9 cellular contexts compared by ENCODE assay signal in the genomic region with DNA sequence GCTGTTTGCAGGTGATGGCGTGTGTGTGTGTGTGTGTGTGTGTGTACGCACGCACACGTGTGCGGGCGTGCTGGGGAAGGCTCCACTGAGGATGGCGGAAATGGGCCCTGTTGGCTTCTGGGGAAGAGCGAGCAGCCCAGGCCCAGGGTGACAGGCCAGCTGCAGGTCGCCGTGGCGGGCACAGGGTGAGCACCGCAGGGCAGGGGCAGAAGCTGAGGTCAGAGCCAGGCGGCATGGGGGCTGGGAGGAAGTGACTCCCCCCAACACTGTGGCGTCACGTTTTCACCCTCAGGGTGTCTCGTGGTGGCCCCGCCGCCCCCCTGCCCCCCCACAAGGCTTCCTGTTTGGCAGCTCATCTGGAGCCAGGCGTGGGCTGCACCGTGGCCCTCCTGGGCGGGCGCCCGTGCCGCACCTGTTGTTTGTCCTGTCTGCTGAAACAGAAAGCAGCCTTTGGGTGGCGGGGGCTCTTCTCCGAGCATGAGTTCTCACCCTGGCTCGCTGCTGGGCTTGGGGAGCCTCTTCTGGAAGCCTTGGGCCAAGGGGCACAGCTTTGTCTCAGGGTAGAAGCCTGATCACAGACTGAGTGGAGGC. TPM values are rescaled to one million over a fixed set of nuclear protein-coding genes. Genes with fewer than 3 reads are reported as not detected.
A peak's percentile ranks its signal among the peaks of the same experiment; 100 is the strongest.
DNase-seq lines count a peak whose midpoint lies in the region; ATAC-seq and TF ChIP-seq lines count a peak whose summit lies in the region.
"Had no signal": no experiment of that assay in that cellular context is flagged by ENCODE, and none has a peak within 500 bp of the region (broad histone marks: within the 10 kb centered on the region; RNA-seq: fewer than 3 reads in every experiment).

No MANE protein-coding gene starts in this region.

- H3K9me2 ChIP-seq in PC-9 (ENCODE audit: insufficient read depth) = no peaks in the 10 kb centered on the region

- peaks cover 25% of the 10 kb centered on the region for H3K4me1 Mint-ChIP-seq in WTC11

- 0 out of 2 replicates have a peak, but pooled peaks cover 4% of the 10 kb centered on the region for H4K20me1 ChIP-seq in PC-9 (ENCODE audit: insufficient read depth)

- H3K4me2 ChIP-seq in PC-9 = no peak overlapping the region

- H3K4me1 ChIP-seq in colonic mucosa (peaks cover 34% of the 10 kb centered on the region), rectal smooth muscle tissue (ENCODE audit: control insufficient read depth, insufficient read depth, low read length) (peaks cover 83% of the 10 kb centered on the region), uterus (peaks cover 0 to 37% of the 10 kb centered on the region in 2 donors), PC-9 (replicated peaks; ENCODE audit: insufficient read depth) (no peaks in the 10 kb centered on the region)

- peaks cover 53% of the 10 kb centered on the region for H3K36me3 Mint-ChIP-seq in WTC11

- H3K4me3 Mint-ChIP-seq in WTC11 = no peak overlapping the region

- H3K27ac ChIP-seq in colonic mucosa (peak overlapping the region; percentile 16), rectal smooth muscle tissue (ENCODE audit: low read depth, low read length) (peak overlapping the region; percentile 90), uterus (peak overlapping the region; percentile 78 to 83), PC-9 (no peak overlapping the region)
- H3K27ac ChIP-seq: VCaP had no signal

- no TSS peak for BruUV-seq in PC-9 (replicated peaks; lab: Mats Ljungman, UMichigan)

- H3K9ac ChIP-seq in colonic mucosa (ENCODE audit: low read depth in 2 of 2, low read length in 2 of 2) (peak overlapping the region; percentile 58 to 66), rectal smooth muscle tissue (ENCODE audit: low read length) (peak overlapping the region; percentile 50)

- H3K9me3 Mint-ChIP-seq in WTC11 = no peaks in the 10 kb centered on the region

- no peaks in the 10 kb centered on the region for H3K9me3 ChIP-seq in colonic mucosa
- H3K9me3 ChIP-seq in uterus = no peaks in the 10 kb centered on the region
- no peaks in the 10 kb centered on the region for H3K9me3 ChIP-seq in PC-9 (ENCODE audit: insufficient read depth, low read depth)

- H2AFZ ChIP-seq in PC-9 = no peak overlapping the region

- peak; percentile 74 for ATAC-seq in GM19324 (IDR thresholded peaks at IDR 0.05; ENCODE audit: low FRiP score, unreplicated experiment)
- peak; percentile 63 for ATAC-seq in HG03175 (IDR thresholded peaks at IDR 0.05; ENCODE audit: unreplicated experiment)
- no peak for ATAC-seq in WTC11

- POLR2A ChIA-PET in WTC11 (lab: Charles Lee) (no interaction called here), PC-9 (lab: Charles Lee; ENCODE audit: unreplicated experiment) (no interaction called here)

- peak overlapping the region; percentile 85 for H3K27ac Mint-ChIP-seq in WTC11

- no peak for TF ChIP-seq POLR2A in uterus (IDR thresholded peaks at IDR 0.05)

- intact Hi-C loops in colonic mucosa (cut with DNase I) (no loop called here), uterus (cut with DNase I; ENCODE audit: low total_unique reads) (loop anchor here (5.0 kb wide), 1 partner anchor 94 kb away; no protein-coding TSS in a partner anchor), PC-9 (cut with micrococcal nuclease; ENCODE audit: unreplicated experiment) (no loop called here)

- TF ChIP-seq CTCF in WTC11 (IDR thresholded peaks at IDR 0.05) (no peak), colonic mucosa (IDR thresholded peaks at IDR 0.05) (no peak), uterus (IDR thresholded peaks at IDR 0.05) (no peak), PC-9 (conservative IDR thresholded peaks at IDR 0.05) (no peak)

- H3K4me3 ChIP-seq in colonic mucosa = no peak overlapping the region
- peak overlapping the region; percentile 50 for H3K4me3 ChIP-seq in rectal smooth muscle tissue (ENCODE audit: low read length)
- H3K4me3 ChIP-seq in uterus = peak overlapping the region in 1 of 2 donors; percentile 4
- H3K4me3 ChIP-seq in PC-9 = no peak overlapping the region

- no peaks in the 10 kb centered on the region for H3K27me3 Mint-ChIP-seq in WTC11 (ENCODE audit: low read depth)

- no peak for DNase-seq in WTC11 (ENCODE audit: low spot score)
- DNase-seq in colonic mucosa = peak; percentile 75
- peak; percentile 60 to 76 for DNase-seq in uterus
- no peak for DNase-seq in NCI-H524 (lab: John Stamatoyannopoulos, UW)
- no peak for DNase-seq in PC-9

- CTCF ChIA-PET in WTC11 (lab: Charles Lee) = interaction anchor here (1.3 kb wide), 1 partner anchor 14 kb away, joined by 5 read pairs; no protein-coding TSS in a partner anchor
- CTCF ChIA-PET in PC-9 (lab: Charles Lee) = interaction anchor here (0.5 kb wide), 1 partner anchor 96 kb away, joined by 3 read pairs; no protein-coding TSS in a partner anchor

- H3K27me3 ChIP-seq in colonic mucosa = no peaks in the 10 kb centered on the region
- no peaks in the 10 kb centered on the region for H3K27me3 ChIP-seq in rectal smooth muscle tissue (ENCODE audit: control insufficient read depth, insufficient read depth, low read length)
- H3K27me3 ChIP-seq in uterus = no peaks in the 10 kb centered on the region
- no peaks in the 10 kb centered on the region for H3K27me3 ChIP-seq in PC-9 (ENCODE audit: insufficient read depth, low read depth)

- H3K36me3 ChIP-seq in colonic mucosa (no peaks in the 10 kb centered on the region), rectal smooth muscle tissue (ENCODE audit: control insufficient read depth, insufficient read depth, low read length) (peaks cover 29% of the 10 kb centered on the region), uterus (no peaks in the 10 kb centered on the region), PC-9 (ENCODE audit: low read depth) (no peaks in the 10 kb centered on the region)

- no peaks in the 10 kb centered on the region for H3K79me2 ChIP-seq in PC-9 (ENCODE audit: low read depth)

- H3F3A ChIP-seq in PC-9 (ENCODE audit: insufficient read depth, low read depth) = no peaks in the 10 kb centered on the region

TF ChIP-seq in WTC11, 78 proteins besides CTCF, POLR2A, EP300 and RAD21:
- TF ChIP-seq, protein P1, sequence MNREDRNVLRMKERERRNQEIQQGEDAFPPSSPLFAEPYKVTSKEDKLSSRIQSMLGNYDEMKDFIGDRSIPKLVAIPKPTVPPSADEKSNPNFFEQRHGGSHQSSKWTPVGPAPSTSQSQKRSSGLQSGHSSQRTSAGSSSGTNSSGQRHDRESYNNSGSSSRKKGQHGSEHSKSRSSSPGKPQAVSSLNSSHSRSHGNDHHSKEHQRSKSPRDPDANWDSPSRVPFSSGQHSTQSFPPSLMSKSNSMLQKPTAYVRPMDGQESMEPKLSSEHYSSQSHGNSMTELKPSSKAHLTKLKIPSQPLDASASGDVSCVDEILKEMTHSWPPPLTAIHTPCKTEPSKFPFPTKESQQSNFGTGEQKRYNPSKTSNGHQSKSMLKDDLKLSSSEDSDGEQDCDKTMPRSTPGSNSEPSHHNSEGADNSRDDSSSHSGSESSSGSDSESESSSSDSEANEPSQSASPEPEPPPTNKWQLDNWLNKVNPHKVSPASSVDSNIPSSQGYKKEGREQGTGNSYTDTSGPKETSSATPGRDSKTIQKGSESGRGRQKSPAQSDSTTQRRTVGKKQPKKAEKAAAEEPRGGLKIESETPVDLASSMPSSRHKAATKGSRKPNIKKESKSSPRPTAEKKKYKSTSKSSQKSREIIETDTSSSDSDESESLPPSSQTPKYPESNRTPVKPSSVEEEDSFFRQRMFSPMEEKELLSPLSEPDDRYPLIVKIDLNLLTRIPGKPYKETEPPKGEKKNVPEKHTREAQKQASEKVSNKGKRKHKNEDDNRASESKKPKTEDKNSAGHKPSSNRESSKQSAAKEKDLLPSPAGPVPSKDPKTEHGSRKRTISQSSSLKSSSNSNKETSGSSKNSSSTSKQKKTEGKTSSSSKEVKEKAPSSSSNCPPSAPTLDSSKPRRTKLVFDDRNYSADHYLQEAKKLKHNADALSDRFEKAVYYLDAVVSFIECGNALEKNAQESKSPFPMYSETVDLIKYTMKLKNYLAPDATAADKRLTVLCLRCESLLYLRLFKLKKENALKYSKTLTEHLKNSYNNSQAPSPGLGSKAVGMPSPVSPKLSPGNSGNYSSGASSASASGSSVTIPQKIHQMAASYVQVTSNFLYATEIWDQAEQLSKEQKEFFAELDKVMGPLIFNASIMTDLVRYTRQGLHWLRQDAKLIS (CRISPR knock-in tag; IDR thresholded peaks at IDR 0.05; ENCODE audit: borderline replicate concordance) = no peak
TF ChIP-seq in WTC11: peak in this region for 0.

RNA-seq across cellular contexts. Expression of a gene that starts 7.1 kb away (rescaled TPM):
- 60.5 to 69.0 TPM (median 61.1 TPM) in 3 replicates for total RNA-seq in WTC11 (2021)
- total RNA-seq in colonic mucosa = 10 to 100 TPM; 41.3 to 43.1 TPM
- 10 to 100 TPM in 2 of 4 donors, 1 to 10 TPM in 2; 1.2 to 48.6 (median 8.8) TPM for total RNA-seq in uterus
- 19.3 and 25.6 TPM in 2 replicates for total RNA-seq in PC-9 (2021)

RNA-seq across cellular contexts. Expression of a gene that starts 47.3 kb away (rescaled TPM):
- 31.3 to 33.4 TPM (median 31.4 TPM) in 3 replicates for total RNA-seq in WTC11 (2021)
- 10 to 100 TPM; 20.3 to 29.3 TPM for total RNA-seq in colonic mucosa
- 10 to 100 TPM; 23.4 to 72.0 (median 36.0) TPM for total RNA-seq in uterus
- total RNA-seq in PC-9 (2021) = 26.1 and 38.4 TPM in 2 replicates

Comparison
In these comparisons a context has a peak if more than half of its experiments do, and no peak if none do; other contexts are left out.
1. DNase-seq: peak in colonic mucosa (single experiment) and uterus (2 of 2); none in WTC11 (single experiment), NCI-H524 (0 of 2) and PC-9 (0 of 2).